ENCODE assay signal across 1 cellular context in genomic region chr13:48749699-48750473, GRCh38.
TF ChIP-seq lines count a peak whose summit lies in the region.

No MANE protein-coding gene starts in this region.

TF ChIP-seq in HepG2, 621 proteins besides CTCF, POLR2A, EP300 and RAD21 (continued from another document and continues in another):
- TF ChIP-seq MLX (CRISPR knock-in tag; IDR thresholded peaks at IDR 0.05) (no peak), SMAD3 (CRISPR knock-in tag; IDR thresholded peaks at IDR 0.05) (no peak), ZNF512 (CRISPR knock-in tag; IDR thresholded peaks at IDR 0.05) (no peak), ASH2L (IDR thresholded peaks at IDR 0.05; ENCODE audit: insufficient read length, low read depth, low read length) (no peak), SMC3 (IDR thresholded peaks at IDR 0.05; ENCODE audit: low read length) (peak; percentile 33; the same call in 1 of the 2 replicates), ZBTB2 (CRISPR knock-in tag; IDR thresholded peaks at IDR 0.05; ENCODE audit: low read depth) (no peak), ARID5B (CRISPR knock-in tag; IDR thresholded peaks at IDR 0.05) (peak; percentile 56; the same call in 1 of the 2 replicates), RCOR2 (CRISPR knock-in tag; IDR thresholded peaks at IDR 0.05) (no peak), SNAPC5 (CRISPR knock-in tag; IDR thresholded peaks at IDR 0.05; ENCODE audit: borderline replicate concordance) (no peak), ZNF230 (CRISPR knock-in tag; IDR thresholded peaks at IDR 0.05) (no peak), ZNF746 (CRISPR knock-in tag; IDR thresholded peaks at IDR 0.05) (no peak), STAT5B (CRISPR knock-in tag; IDR thresholded peaks at IDR 0.05) (no peak), MAFK (conservative IDR thresholded peaks at IDR 0.05 in 1 of 2, IDR thresholded peaks at IDR 0.05 in 1 of 2; ENCODE audit: low read length in 2 of 2) (0 out of 4 replicates have a peak, but pooled peaks of 1 of the 2 experiments have one; percentile 14), TEAD3 (CRISPR knock-in tag; optimal IDR thresholded peaks at IDR 0.05; ENCODE audit: borderline replicate concordance) (peak; percentile 15), ZFP36L1 (CRISPR knock-in tag; IDR thresholded peaks at IDR 0.05) (no peak), FOSL2 (CRISPR knock-in tag; IDR thresholded peaks at IDR 0.05) (peak; percentile 94), ATRX (CRISPR knock-in tag; IDR thresholded peaks at IDR 0.05; ENCODE audit: borderline replicate concordance) (no peak), NR2F1 (CRISPR knock-in tag; IDR thresholded peaks at IDR 0.05) (peak in 1 of 2 experiments; percentile 66; a peak in 2 of 4 replicates), ZNF513 (CRISPR knock-in tag; conservative IDR thresholded peaks at IDR 0.05) (no peak), ELF3 (CRISPR knock-in tag; IDR thresholded peaks at IDR 0.05) (no peak), MIER2 (CRISPR knock-in tag; IDR thresholded peaks at IDR 0.05) (no peak), RARA (CRISPR knock-in tag; IDR thresholded peaks at IDR 0.05) (no peak), MIXL1 (CRISPR knock-in tag; IDR thresholded peaks at IDR 0.05) (no peak), ATF5 (CRISPR knock-in tag; IDR thresholded peaks at IDR 0.05; ENCODE audit: low read depth) (no peak), ZBTB33 (CRISPR knock-in tag; IDR thresholded peaks at IDR 0.05) (no peak), STAG1 (CRISPR knock-in tag; IDR thresholded peaks at IDR 0.05) (peak; percentile 54)
- TF ChIP-seq, protein P1, sequence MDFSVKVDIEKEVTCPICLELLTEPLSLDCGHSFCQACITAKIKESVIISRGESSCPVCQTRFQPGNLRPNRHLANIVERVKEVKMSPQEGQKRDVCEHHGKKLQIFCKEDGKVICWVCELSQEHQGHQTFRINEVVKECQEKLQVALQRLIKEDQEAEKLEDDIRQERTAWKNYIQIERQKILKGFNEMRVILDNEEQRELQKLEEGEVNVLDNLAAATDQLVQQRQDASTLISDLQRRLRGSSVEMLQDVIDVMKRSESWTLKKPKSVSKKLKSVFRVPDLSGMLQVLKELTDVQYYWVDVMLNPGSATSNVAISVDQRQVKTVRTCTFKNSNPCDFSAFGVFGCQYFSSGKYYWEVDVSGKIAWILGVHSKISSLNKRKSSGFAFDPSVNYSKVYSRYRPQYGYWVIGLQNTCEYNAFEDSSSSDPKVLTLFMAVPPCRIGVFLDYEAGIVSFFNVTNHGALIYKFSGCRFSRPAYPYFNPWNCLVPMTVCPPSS (IDR thresholded peaks at IDR 0.05): no peak
- TF ChIP-seq, protein P2, sequence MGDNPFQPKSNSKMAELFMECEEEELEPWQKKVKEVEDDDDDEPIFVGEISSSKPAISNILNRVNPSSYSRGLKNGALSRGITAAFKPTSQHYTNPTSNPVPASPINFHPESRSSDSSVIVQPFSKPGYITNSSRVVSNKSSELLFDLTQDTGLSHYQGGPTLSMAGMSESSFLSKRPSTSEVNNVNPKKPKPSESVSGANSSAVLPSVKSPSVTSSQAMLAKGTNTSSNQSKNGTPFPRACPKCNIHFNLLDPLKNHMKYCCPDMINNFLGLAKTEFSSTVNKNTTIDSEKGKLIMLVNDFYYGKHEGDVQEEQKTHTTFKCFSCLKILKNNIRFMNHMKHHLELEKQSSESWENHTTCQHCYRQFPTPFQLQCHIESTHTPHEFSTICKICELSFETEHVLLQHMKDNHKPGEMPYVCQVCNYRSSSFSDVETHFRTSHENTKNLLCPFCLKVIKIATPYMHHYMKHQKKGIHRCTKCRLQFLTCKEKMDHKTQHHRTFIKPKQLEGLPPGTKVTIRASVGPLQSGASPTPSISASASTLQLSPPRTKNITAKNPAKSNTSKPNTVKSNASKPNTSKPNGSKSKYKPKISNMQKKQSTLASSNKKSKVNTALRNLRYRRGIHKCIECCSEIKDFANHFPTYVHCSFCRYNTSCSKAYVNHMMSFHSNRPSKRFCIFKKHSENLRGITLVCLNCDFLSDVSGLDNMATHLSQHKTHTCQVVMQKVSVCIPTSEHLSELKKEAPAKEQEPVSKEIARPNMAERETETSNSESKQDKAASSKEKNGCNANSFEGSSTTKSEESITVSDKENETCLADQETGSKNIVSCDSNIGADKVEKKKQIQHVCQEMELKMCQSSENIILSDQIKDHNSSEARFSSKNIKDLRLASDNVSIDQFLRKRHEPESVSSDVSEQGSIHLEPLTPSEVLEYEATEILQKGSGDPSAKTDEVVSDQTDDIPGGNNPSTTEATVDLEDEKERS (CRISPR knock-in tag; IDR thresholded peaks at IDR 0.05): no peak
- TF ChIP-seq, protein P3, sequence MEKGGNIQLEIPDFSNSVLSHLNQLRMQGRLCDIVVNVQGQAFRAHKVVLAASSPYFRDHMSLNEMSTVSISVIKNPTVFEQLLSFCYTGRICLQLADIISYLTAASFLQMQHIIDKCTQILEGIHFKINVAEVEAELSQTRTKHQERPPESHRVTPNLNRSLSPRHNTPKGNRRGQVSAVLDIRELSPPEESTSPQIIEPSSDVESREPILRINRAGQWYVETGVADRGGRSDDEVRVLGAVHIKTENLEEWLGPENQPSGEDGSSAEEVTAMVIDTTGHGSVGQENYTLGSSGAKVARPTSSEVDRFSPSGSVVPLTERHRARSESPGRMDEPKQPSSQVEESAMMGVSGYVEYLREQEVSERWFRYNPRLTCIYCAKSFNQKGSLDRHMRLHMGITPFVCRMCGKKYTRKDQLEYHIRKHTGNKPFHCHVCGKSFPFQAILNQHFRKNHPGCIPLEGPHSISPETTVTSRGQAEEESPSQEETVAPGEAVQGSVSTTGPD (CRISPR knock-in tag; IDR thresholded peaks at IDR 0.05): no peak
- TF ChIP-seq, protein P4, sequence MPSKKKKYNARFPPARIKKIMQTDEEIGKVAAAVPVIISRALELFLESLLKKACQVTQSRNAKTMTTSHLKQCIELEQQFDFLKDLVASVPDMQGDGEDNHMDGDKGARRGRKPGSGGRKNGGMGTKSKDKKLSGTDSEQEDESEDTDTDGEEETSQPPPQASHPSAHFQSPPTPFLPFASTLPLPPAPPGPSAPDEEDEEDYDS (CRISPR knock-in tag; IDR thresholded peaks at IDR 0.05): no peak
- TF ChIP-seq, protein P5, sequence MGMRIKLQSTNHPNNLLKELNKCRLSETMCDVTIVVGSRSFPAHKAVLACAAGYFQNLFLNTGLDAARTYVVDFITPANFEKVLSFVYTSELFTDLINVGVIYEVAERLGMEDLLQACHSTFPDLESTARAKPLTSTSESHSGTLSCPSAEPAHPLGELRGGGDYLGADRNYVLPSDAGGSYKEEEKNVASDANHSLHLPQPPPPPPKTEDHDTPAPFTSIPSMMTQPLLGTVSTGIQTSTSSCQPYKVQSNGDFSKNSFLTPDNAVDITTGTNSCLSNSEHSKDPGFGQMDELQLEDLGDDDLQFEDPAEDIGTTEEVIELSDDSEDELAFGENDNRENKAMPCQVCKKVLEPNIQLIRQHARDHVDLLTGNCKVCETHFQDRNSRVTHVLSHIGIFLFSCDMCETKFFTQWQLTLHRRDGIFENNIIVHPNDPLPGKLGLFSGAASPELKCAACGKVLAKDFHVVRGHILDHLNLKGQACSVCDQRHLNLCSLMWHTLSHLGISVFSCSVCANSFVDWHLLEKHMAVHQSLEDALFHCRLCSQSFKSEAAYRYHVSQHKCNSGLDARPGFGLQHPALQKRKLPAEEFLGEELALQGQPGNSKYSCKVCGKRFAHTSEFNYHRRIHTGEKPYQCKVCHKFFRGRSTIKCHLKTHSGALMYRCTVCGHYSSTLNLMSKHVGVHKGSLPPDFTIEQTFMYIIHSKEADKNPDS (CRISPR knock-in tag; IDR thresholded peaks at IDR 0.05): no peak
